ENCODE assay signal across 10 cellular contexts in the genomic region with DNA sequence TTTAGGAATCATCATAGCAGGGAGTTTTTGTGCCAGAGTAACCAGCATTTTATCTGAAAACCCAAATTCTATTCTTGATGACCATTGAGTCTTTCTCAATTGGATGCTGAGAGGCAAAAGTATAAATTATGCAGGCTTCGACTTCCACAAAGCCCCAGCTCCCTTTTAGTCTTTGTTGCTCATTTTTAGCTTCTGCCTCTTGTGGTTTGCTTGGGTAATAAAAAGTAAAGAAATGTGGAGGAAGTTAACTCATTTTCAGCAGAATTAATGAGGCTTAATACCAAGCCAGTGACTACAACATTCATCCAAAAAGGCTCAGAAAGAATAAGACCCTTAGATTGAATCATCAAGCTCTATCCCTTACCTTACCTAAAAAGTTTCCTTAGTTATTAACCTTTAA. TPM values are rescaled to one million over a fixed set of nuclear protein-coding genes. Genes with fewer than 3 reads are reported as not detected.
DNase-seq lines count a peak whose midpoint lies in the region; ATAC-seq and TF ChIP-seq lines count a peak whose summit lies in the region.
"Had no signal": no experiment of that assay in that cellular context is flagged by ENCODE, and none has a peak within 500 bp of the region (broad histone marks: within the 10 kb centered on the region; RNA-seq: fewer than 3 reads in every experiment).

No MANE protein-coding gene starts in this region.

- H3K27me3 Mint-ChIP-seq in WTC11 (ENCODE audit: low read depth): no peaks in the 10 kb centered on the region
- peaks cover 0 to 6% (median 0%) of the 10 kb centered on the region in 5 donors for H3K27me3 Mint-ChIP-seq in naive thymus-derived CD4-positive, alpha-beta T cell

- ATAC-seq in HG03432 (IDR thresholded peaks at IDR 0.05; ENCODE audit: unreplicated experiment): peak; percentile 38
- 0 out of 2 replicates have a peak, but pooled peaks have one; percentile 22 for ATAC-seq in WTC11
- peak; percentile 49 for ATAC-seq in naive thymus-derived CD4-positive, alpha-beta T cell
- no peak for ATAC-seq in GM21737 (IDR thresholded peaks at IDR 0.05; ENCODE audit: unreplicated experiment)
- no peak for ATAC-seq in GM18517 (IDR thresholded peaks at IDR 0.05; ENCODE audit: unreplicated experiment)

- no peak overlapping the region for H3K4me3 ChIP-seq in naive thymus-derived CD4-positive, alpha-beta T cell (ENCODE audit: low read length)
- no peak overlapping the region for H3K4me3 ChIP-seq in coronary artery

- POLR2A ChIA-PET in WTC11 (lab: Charles Lee): no interaction called here
- POLR2A ChIA-PET in naive thymus-derived CD4-positive, alpha-beta T cell (lab: Charles Lee): interaction anchor here (0.7 to 1.3 kb wide), 4 partner anchors 80 to 679 kb away, joined by 3 to 5 read pairs (median 3); a partner anchor contains a TSS

- H3K9me3 ChIP-seq in naive thymus-derived CD4-positive, alpha-beta T cell (ENCODE audit: control insufficient read depth in 2 of 3, low read length in 3 of 3): no peaks in the 10 kb centered on the region

- no peaks in the 10 kb centered on the region for H3K36me3 ChIP-seq in naive thymus-derived CD4-positive, alpha-beta T cell (ENCODE audit: control insufficient read depth in 2 of 3, insufficient read depth in 3 of 3, low read length in 3 of 3)

- no peak overlapping the region for H3K4me3 Mint-ChIP-seq in WTC11
- H3K4me3 Mint-ChIP-seq in naive thymus-derived CD4-positive, alpha-beta T cell: no peak overlapping the region

- intact Hi-C loops in naive thymus-derived CD4-positive, alpha-beta T cell (cut with micrococcal nuclease): loop anchor here (10.0 kb wide), 2 partner anchors 568 to 1448 kb away; a partner anchor contains a TSS

- peaks cover 0 to 9% of the 10 kb centered on the region in 2 donors for H3K4me1 ChIP-seq in naive thymus-derived CD4-positive, alpha-beta T cell (ENCODE audit: control insufficient read depth in 2 of 2, insufficient read depth in 2 of 2, low read length in 2 of 2)

- H3K36me3 Mint-ChIP-seq in WTC11: no peaks in the 10 kb centered on the region
- H3K36me3 Mint-ChIP-seq in naive thymus-derived CD4-positive, alpha-beta T cell: no peaks in the 10 kb centered on the region

- TF ChIP-seq CTCF in WTC11 (IDR thresholded peaks at IDR 0.05) (no peak), coronary artery (IDR thresholded peaks at IDR 0.05) (no peak)

- CTCF ChIA-PET in WTC11 (lab: Charles Lee): interaction anchor here (0.7 to 2.1 kb wide), 12 partner anchors 9 to 185 kb away, joined by 3 to 26 read pairs (median 4); a partner anchor contains a TSS
- CTCF ChIA-PET in naive thymus-derived CD4-positive, alpha-beta T cell (lab: Charles Lee): interaction anchor here (0.6 to 6.7 kb wide), 7 partner anchors 19 to 717 kb away, joined by 3 to 73 read pairs (median 7); a partner anchor contains a TSS

- H3K4me1 Mint-ChIP-seq in WTC11: peaks cover 33% of the 10 kb centered on the region
- peaks cover 7 to 33% (median 23%) of the 10 kb centered on the region in 7 donors for H3K4me1 Mint-ChIP-seq in naive thymus-derived CD4-positive, alpha-beta T cell

- H3K27ac ChIP-seq in naive thymus-derived CD4-positive, alpha-beta T cell (ENCODE audit: low read depth, low read length): no peak overlapping the region
- no peak overlapping the region for H3K27ac ChIP-seq in coronary artery

- no peak overlapping the region for H3K27ac Mint-ChIP-seq in WTC11
- H3K27ac Mint-ChIP-seq in naive thymus-derived CD4-positive, alpha-beta T cell: no peak overlapping the region

- H3K9me3 Mint-ChIP-seq in WTC11: no peaks in the 10 kb centered on the region
- no peaks in the 10 kb centered on the region for H3K9me3 Mint-ChIP-seq in naive thymus-derived CD4-positive, alpha-beta T cell

- DNase-seq in GM04504 (ENCODE audit: low read depth) (peak; percentile 35), WTC11 (ENCODE audit: low spot score) (no peak), coronary artery (ENCODE audit: low spot score) (no peak)
- DNase-seq in naive thymus-derived CD4-positive, alpha-beta T cell: peak in 3 of 9 donors; percentile 17 to 35 (median 26)
- DNase-seq: NCI-H774, occipital lobe had no signal

- no peaks in the 10 kb centered on the region for H3K27me3 ChIP-seq in naive thymus-derived CD4-positive, alpha-beta T cell (ENCODE audit: control insufficient read depth in 2 of 2, insufficient read depth in 2 of 2, low read length in 2 of 2)

TF ChIP-seq in WTC11, 78 proteins besides CTCF, POLR2A, EP300 and RAD21 (continues in another document):
- TF ChIP-seq, protein P1, sequence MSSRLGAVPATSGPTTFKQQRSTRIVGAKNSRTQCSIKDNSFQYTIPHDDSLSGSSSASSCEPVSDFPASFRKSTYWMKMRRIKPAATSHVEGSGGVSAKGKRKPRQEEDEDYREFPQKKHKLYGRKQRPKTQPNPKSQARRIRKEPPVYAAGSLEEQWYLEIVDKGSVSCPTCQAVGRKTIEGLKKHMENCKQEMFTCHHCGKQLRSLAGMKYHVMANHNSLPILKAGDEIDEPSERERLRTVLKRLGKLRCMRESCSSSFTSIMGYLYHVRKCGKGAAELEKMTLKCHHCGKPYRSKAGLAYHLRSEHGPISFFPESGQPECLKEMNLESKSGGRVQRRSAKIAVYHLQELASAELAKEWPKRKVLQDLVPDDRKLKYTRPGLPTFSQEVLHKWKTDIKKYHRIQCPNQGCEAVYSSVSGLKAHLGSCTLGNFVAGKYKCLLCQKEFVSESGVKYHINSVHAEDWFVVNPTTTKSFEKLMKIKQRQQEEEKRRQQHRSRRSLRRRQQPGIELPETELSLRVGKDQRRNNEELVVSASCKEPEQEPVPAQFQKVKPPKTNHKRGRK (CRISPR knock-in tag; IDR thresholded peaks at IDR 0.05; ENCODE audit: borderline replicate concordance): no peak
- TF ChIP-seq RORB (CRISPR knock-in tag; IDR thresholded peaks at IDR 0.05) (no peak), ZNF396 (CRISPR knock-in tag; IDR thresholded peaks at IDR 0.05; ENCODE audit: borderline replicate concordance) (no peak), CBFB (CRISPR knock-in tag; IDR thresholded peaks at IDR 0.05; ENCODE audit: low read depth) (no peak), SP1 (CRISPR knock-in tag; conservative IDR thresholded peaks at IDR 0.05) (no peak), FOXJ3 (CRISPR knock-in tag; IDR thresholded peaks at IDR 0.05; ENCODE audit: borderline replicate concordance) (no peak), FOXP1 (CRISPR knock-in tag; IDR thresholded peaks at IDR 0.05; ENCODE audit: borderline replicate concordance) (no peak)
- TF ChIP-seq, protein P2, sequence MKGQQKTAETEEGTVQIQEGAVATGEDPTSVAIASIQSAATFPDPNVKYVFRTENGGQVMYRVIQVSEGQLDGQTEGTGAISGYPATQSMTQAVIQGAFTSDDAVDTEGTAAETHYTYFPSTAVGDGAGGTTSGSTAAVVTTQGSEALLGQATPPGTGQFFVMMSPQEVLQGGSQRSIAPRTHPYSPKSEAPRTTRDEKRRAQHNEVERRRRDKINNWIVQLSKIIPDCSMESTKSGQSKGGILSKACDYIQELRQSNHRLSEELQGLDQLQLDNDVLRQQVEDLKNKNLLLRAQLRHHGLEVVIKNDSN (CRISPR knock-in tag; IDR thresholded peaks at IDR 0.05): no peak
- TF ChIP-seq, protein P3, sequence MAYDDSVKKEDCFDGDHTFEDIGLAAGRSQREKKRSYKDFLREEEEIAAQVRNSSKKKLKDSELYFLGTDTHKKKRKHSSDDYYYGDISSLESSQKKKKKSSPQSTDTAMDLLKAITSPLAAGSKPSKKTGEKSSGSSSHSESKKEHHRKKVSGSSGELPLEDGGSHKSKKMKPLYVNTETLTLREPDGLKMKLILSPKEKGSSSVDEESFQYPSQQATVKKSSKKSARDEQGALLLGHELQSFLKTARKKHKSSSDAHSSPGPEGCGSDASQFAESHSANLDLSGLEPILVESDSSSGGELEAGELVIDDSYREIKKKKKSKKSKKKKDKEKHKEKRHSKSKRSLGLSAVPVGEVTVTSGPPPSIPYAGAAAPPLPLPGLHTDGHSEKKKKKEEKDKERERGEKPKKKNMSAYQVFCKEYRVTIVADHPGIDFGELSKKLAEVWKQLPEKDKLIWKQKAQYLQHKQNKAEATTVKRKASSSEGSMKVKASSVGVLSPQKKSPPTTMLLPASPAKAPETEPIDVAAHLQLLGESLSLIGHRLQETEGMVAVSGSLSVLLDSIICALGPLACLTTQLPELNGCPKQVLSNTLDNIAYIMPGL (CRISPR knock-in tag; IDR thresholded peaks at IDR 0.05): no peak
- TF ChIP-seq, protein P4, sequence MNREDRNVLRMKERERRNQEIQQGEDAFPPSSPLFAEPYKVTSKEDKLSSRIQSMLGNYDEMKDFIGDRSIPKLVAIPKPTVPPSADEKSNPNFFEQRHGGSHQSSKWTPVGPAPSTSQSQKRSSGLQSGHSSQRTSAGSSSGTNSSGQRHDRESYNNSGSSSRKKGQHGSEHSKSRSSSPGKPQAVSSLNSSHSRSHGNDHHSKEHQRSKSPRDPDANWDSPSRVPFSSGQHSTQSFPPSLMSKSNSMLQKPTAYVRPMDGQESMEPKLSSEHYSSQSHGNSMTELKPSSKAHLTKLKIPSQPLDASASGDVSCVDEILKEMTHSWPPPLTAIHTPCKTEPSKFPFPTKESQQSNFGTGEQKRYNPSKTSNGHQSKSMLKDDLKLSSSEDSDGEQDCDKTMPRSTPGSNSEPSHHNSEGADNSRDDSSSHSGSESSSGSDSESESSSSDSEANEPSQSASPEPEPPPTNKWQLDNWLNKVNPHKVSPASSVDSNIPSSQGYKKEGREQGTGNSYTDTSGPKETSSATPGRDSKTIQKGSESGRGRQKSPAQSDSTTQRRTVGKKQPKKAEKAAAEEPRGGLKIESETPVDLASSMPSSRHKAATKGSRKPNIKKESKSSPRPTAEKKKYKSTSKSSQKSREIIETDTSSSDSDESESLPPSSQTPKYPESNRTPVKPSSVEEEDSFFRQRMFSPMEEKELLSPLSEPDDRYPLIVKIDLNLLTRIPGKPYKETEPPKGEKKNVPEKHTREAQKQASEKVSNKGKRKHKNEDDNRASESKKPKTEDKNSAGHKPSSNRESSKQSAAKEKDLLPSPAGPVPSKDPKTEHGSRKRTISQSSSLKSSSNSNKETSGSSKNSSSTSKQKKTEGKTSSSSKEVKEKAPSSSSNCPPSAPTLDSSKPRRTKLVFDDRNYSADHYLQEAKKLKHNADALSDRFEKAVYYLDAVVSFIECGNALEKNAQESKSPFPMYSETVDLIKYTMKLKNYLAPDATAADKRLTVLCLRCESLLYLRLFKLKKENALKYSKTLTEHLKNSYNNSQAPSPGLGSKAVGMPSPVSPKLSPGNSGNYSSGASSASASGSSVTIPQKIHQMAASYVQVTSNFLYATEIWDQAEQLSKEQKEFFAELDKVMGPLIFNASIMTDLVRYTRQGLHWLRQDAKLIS (CRISPR knock-in tag; IDR thresholded peaks at IDR 0.05; ENCODE audit: borderline replicate concordance): no peak

RNA-seq across cellular contexts. Expression of a gene that starts 18.6 kb away (rescaled TPM):
- total RNA-seq in WTC11 (2021): 0.50 to 0.59 TPM in 2 of 3 replicates, not detected in the other
- total RNA-seq in naive thymus-derived CD4-positive, alpha-beta T cell: 10 to 100 TPM in 2 of 5 experiments, 1 to 10 TPM in 3; 5.6 to 17.3 (median 6.1) TPM
- under 1 TPM; 0.09 to 0.38 TPM for polyA plus RNA-seq in naive thymus-derived CD4-positive, alpha-beta T cell
- total RNA-seq: cardiac septum had no signal

RNA-seq across cellular contexts. Expression of a gene that starts 49.5 kb away (rescaled TPM):
- 0.17 to 0.34 TPM (median 0.32 TPM) in 3 replicates for total RNA-seq in WTC11 (2021)
- not detected for total RNA-seq in naive thymus-derived CD4-positive, alpha-beta T cell
- polyA plus RNA-seq in naive thymus-derived CD4-positive, alpha-beta T cell: not detected

Comparison
In these comparisons a context has a peak if more than half of its experiments do, and no peak if none do; other contexts are left out.
1. ATAC-seq: peak in HG03432 (single experiment), WTC11 (single experiment) and naive thymus-derived CD4-positive, alpha-beta T cell (single experiment); none in GM21737 (single experiment) and GM18517 (single experiment).